ENCODE assay signal across 1 cellular context in the genomic region with DNA sequence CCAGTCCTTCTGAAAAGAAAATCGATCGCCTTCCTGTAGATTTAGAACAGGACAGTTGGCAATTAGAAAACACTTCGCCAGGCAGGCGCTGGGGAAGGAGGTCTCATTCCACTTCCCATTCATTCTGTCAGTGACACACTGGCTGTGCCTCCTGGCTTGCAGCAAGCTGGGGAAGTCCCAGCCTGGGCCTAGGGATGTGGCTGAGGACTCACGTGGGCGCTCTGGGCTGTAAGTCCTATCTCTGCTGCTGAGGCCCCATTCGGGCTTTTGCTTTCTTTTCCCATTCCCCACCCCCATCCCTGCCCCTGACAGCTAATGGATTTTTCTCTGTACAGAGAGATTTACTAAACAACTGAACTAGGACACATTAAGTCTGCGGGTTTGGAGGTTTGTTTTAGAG.
TF ChIP-seq lines count a peak whose summit lies in the region.

No MANE protein-coding gene starts in this region.

TF ChIP-seq in GM23338, 12 proteins besides CTCF, POLR2A, EP300 and RAD21 (continued from another document):
- TF ChIP-seq, protein P1, sequence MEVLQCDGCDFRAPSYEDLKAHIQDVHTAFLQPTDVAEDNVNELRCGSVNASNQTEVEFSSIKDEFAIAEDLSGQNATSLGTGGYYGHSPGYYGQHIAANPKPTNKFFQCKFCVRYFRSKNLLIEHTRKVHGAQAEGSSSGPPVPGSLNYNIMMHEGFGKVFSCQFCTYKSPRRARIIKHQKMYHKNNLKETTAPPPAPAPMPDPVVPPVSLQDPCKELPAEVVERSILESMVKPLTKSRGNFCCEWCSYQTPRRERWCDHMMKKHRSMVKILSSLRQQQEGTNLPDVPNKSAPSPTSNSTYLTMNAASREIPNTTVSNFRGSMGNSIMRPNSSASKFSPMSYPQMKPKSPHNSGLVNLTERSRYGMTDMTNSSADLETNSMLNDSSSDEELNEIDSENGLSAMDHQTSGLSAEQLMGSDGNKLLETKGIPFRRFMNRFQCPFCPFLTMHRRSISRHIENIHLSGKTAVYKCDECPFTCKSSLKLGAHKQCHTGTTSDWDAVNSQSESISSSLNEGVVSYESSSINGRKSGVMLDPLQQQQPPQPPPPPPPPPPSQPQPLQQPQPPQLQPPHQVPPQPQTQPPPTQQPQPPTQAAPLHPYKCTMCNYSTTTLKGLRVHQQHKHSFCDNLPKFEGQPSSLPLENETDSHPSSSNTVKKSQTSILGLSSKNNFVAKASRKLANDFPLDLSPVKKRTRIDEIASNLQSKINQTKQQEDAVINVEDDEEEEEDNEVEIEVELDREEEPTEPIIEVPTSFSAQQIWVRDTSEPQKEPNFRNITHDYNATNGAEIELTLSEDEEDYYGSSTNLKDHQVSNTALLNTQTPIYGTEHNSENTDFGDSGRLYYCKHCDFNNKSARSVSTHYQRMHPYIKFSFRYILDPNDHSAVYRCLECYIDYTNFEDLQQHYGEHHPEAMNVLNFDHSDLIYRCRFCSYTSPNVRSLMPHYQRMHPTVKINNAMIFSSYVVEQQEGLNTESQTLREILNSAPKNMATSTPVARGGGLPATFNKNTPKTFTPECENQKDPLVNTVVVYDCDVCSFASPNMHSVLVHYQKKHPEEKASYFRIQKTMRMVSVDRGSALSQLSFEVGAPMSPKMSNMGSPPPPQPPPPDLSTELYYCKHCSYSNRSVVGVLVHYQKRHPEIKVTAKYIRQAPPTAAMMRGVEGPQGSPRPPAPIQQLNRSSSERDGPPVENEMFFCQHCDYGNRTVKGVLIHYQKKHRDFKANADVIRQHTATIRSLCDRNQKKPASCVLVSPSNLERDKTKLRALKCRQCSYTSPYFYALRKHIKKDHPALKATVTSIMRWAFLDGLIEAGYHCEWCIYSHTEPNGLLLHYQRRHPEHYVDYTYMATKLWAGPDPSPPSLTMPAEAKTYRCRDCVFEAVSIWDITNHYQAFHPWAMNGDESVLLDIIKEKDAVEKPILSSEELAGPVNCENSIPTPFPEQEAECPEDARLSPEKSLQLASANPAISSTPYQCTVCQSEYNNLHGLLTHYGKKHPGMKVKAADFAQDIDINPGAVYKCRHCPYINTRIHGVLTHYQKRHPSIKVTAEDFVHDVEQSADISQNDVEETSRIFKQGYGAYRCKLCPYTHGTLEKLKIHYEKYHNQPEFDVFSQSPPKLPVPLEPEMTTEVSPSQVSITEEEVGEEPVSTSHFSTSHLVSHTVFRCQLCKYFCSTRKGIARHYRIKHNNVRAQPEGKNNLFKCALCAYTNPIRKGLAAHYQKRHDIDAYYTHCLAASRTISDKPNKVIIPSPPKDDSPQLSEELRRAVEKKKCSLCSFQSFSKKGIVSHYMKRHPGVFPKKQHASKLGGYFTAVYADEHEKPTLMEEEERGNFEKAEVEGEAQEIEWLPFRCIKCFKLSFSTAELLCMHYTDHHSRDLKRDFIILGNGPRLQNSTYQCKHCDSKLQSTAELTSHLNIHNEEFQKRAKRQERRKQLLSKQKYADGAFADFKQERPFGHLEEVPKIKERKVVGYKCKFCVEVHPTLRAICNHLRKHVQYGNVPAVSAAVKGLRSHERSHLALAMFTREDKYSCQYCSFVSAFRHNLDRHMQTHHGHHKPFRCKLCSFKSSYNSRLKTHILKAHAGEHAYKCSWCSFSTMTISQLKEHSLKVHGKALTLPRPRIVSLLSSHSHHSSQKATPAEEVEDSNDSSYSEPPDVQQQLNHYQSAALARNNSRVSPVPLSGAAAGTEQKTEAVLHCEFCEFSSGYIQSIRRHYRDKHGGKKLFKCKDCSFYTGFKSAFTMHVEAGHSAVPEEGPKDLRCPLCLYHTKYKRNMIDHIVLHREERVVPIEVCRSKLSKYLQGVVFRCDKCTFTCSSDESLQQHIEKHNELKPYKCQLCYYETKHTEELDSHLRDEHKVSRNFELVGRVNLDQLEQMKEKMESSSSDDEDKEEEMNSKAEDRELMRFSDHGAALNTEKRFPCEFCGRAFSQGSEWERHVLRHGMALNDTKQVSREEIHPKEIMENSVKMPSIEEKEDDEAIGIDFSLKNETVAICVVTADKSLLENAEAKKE (CRISPR knock-in tag; IDR thresholded peaks at IDR 0.05), result no peak
- TF ChIP-seq, protein P2, sequence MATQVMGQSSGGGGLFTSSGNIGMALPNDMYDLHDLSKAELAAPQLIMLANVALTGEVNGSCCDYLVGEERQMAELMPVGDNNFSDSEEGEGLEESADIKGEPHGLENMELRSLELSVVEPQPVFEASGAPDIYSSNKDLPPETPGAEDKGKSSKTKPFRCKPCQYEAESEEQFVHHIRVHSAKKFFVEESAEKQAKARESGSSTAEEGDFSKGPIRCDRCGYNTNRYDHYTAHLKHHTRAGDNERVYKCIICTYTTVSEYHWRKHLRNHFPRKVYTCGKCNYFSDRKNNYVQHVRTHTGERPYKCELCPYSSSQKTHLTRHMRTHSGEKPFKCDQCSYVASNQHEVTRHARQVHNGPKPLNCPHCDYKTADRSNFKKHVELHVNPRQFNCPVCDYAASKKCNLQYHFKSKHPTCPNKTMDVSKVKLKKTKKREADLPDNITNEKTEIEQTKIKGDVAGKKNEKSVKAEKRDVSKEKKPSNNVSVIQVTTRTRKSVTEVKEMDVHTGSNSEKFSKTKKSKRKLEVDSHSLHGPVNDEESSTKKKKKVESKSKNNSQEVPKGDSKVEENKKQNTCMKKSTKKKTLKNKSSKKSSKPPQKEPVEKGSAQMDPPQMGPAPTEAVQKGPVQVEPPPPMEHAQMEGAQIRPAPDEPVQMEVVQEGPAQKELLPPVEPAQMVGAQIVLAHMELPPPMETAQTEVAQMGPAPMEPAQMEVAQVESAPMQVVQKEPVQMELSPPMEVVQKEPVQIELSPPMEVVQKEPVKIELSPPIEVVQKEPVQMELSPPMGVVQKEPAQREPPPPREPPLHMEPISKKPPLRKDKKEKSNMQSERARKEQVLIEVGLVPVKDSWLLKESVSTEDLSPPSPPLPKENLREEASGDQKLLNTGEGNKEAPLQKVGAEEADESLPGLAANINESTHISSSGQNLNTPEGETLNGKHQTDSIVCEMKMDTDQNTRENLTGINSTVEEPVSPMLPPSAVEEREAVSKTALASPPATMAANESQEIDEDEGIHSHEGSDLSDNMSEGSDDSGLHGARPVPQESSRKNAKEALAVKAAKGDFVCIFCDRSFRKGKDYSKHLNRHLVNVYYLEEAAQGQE (IDR thresholded peaks at IDR 0.05; ENCODE audit: unreplicated experiment), result no peak
- TF ChIP-seq EZH2phosphoT487 (IDR thresholded peaks at IDR 0.05; ENCODE audit: unreplicated experiment), result no peak
- TF ChIP-seq JUNB (IDR thresholded peaks at IDR 0.05; ENCODE audit: unreplicated experiment), result no peak
- no peak for TF ChIP-seq ZNF331 (CRISPR knock-in tag; IDR thresholded peaks at IDR 0.05; ENCODE audit: low read depth)
- no peak for TF ChIP-seq EZH2 (IDR thresholded peaks at IDR 0.05; ENCODE audit: low read depth, unreplicated experiment)
TF ChIP-seq in GM23338: peak in this region for 0.
